In the genomic region with DNA sequence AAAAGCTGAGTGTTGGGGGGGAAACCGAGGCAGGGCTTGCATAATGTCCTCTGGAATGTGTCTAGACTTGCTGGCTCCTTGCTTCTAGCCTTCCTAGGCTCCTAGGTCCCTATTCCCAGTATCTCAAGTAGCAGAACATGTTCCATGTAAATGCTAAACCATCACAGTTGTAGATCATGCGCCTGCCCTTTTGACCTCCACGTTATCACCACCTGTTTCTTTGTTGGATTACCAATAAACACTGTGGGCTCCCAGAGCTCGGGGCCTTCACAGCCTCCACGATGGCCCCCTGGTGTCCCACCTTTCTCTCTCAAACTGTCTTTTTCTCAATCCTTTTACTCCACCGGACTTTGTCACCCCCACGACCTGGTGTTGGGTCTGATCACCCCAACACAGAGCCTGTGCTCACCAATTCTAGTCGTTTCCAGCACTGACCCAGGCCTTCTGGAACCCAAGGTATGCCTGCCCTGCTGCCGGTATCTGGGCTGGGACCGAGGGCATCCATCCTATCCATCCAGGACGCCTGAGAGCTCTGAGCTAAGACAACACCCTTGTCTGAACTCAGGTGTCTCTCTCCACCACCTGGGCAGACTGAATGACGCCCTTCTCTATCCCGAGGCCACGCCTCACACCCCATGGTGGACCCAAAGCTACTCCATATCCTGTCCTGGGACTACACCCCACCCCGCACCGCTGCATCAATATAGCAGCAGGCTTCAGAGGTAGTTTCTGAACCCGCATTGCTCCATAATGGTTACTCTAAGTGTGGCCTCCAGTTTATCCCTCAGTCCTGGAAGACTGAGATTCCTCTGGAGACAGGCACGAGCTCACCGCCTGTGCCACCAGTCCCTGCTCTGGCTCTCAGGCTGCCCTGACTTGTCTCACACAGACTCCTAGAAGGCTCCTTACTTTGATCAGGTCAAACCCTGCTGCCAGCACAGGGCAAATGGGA, we compare ENCODE assay signal across 1 cellular context.
TF ChIP-seq lines count a peak whose summit lies in the region.

No MANE protein-coding gene starts in this region.

TF ChIP-seq in HepG2, 621 proteins besides CTCF, POLR2A, EP300 and RAD21:
- TF ChIP-seq, protein P1, sequence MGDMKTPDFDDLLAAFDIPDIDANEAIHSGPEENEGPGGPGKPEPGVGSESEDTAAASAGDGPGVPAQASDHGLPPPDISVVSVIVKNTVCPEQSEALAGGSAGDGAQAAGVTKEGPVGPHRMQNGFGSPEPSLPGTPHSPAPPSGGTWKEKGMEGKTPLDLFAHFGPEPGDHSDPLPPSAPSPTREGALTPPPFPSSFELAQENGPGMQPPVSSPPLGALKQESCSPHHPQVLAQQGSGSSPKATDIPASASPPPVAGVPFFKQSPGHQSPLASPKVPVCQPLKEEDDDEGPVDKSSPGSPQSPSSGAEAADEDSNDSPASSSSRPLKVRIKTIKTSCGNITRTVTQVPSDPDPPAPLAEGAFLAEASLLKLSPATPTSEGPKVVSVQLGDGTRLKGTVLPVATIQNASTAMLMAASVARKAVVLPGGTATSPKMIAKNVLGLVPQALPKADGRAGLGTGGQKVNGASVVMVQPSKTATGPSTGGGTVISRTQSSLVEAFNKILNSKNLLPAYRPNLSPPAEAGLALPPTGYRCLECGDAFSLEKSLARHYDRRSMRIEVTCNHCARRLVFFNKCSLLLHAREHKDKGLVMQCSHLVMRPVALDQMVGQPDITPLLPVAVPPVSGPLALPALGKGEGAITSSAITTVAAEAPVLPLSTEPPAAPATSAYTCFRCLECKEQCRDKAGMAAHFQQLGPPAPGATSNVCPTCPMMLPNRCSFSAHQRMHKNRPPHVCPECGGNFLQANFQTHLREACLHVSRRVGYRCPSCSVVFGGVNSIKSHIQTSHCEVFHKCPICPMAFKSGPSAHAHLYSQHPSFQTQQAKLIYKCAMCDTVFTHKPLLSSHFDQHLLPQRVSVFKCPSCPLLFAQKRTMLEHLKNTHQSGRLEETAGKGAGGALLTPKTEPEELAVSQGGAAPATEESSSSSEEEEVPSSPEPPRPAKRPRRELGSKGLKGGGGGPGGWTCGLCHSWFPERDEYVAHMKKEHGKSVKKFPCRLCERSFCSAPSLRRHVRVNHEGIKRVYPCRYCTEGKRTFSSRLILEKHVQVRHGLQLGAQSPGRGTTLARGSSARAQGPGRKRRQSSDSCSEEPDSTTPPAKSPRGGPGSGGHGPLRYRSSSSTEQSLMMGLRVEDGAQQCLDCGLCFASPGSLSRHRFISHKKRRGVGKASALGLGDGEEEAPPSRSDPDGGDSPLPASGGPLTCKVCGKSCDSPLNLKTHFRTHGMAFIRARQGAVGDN (CRISPR knock-in tag; IDR thresholded peaks at IDR 0.05): peak; percentile 4; the same call in 1 of the 2 replicates
- no peak for TF ChIP-seq POLR2AphosphoS2 (IDR thresholded peaks at IDR 0.05; ENCODE audit: low read depth, low read length)
